In the genomic region with DNA sequence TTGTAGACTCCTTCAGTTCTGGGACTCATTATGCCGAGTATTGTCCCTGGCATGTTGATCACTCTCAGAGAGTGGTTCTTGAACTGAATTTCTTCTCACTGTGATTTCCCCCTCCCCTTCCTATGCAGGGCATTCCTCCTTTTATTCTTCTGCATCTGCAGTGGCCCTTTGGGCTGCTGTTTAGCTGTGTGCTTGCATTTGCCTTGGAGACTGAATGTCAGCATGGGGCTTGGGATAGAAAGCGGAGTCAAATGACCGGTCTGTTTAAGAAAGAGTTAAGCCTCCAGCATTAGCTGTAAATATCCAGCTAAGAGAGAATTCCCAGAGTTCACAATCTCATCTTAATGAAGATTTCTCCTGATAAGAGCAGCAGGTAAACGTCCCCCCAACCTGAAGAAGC, we compare ENCODE assay signal across 27 cellular contexts.
DNase-seq lines count a peak whose midpoint lies in the region; ATAC-seq and TF ChIP-seq lines count a peak whose summit lies in the region.
"Had no signal": no experiment of that assay in that cellular context is flagged by ENCODE, and none has a peak within 500 bp of the region (broad histone marks: within the 10 kb centered on the region; RNA-seq: fewer than 3 reads in every experiment).

No MANE protein-coding gene starts in this region.

- no peak for ATAC-seq in naive thymus-derived CD8-positive, alpha-beta T cell
- no peak for ATAC-seq in HG03045 (IDR thresholded peaks at IDR 0.05; ENCODE audit: unreplicated experiment)
- ATAC-seq: activated naive CD4-positive, alpha-beta T cell treated with anti-CD3 and anti-CD28 coated beads, Interleukin-2, amount 50 U/mL, for 72 hours; activated T-helper 17 cell treated with anti-CD3 and anti-CD28 coated beads, Interleukin-2, amount 50 U/mL, for 72 hours; foreskin keratinocyte; heart left ventricle; pancreas; right cardiac atrium; stimulated activated naive B cell treated with anti-CD40 and anti-IgM and Interleukin-4, amounts not matched to agents 10 μg/mL and 1 μg/mL and 100 μg/mL, for 72 hours; upper lobe of right lung had no signal

- peaks cover 37% of the 10 kb centered on the region for H3K4me1 Mint-ChIP-seq in brain
- peaks cover 4% of the 10 kb centered on the region for H3K4me1 Mint-ChIP-seq in progenitor cell of endocrine pancreas (ENCODE audit: low read depth)
- no peaks in the 10 kb centered on the region for H3K4me1 Mint-ChIP-seq in naive thymus-derived CD8-positive, alpha-beta T cell
- H3K4me1 Mint-ChIP-seq: activated CD4-positive, alpha-beta memory T cell treated with anti-CD3 and anti-CD28 coated beads, Interleukin-2, amount 10 ng/mL, durations not matched to agents 7 days and 5 days; activated T-helper 17 cell treated with anti-CD3 and anti-CD28 coated beads, Interleukin-2, amount 50 U/mL, for 72 hours; IgD-negative memory B cell; naive B cell; stimulated activated naive B cell treated with anti-CD40 and anti-IgM and Interleukin-4, amounts not matched to agents 10 μg/mL and 1 μg/mL and 100 μg/mL, for 72 hours had no signal

- TF ChIP-seq CTCF in brain (conservative IDR thresholded peaks at IDR 0.05) (no peak), progenitor cell of endocrine pancreas (IDR thresholded peaks at IDR 0.05; ENCODE audit: unreplicated experiment) (no peak)

- POLR2A ChIA-PET in naive thymus-derived CD8-positive, alpha-beta T cell (lab: Charles Lee): no interaction called here

- H3K9me3 Mint-ChIP-seq in brain (peaks cover 0 to 2% (median 0%) of the 10 kb centered on the region in 5 experiments), progenitor cell of endocrine pancreas (ENCODE audit: low read depth) (no peaks in the 10 kb centered on the region)
- no peaks in the 10 kb centered on the region for H3K9me3 Mint-ChIP-seq in naive thymus-derived CD8-positive, alpha-beta T cell
- H3K9me3 Mint-ChIP-seq: activated CD4-positive, alpha-beta memory T cell treated with anti-CD3 and anti-CD28 coated beads, Interleukin-2, amount 10 ng/mL, durations not matched to agents 7 days and 5 days; activated naive CD4-positive, alpha-beta T cell treated with anti-CD3 and anti-CD28 coated beads, Interleukin-2, amount 50 U/mL, for 72 hours; activated T-helper 17 cell treated with anti-CD3 and anti-CD28 coated beads, Interleukin-2, amount 50 U/mL, for 72 hours; IgD-negative memory B cell; naive B cell; stimulated activated naive B cell treated with anti-CD40 and anti-IgM and Interleukin-4, amounts not matched to agents 10 μg/mL and 1 μg/mL and 100 μg/mL, for 72 hours had no signal

- H3K36me3 Mint-ChIP-seq in brain: no peaks in the 10 kb centered on the region
- no peaks in the 10 kb centered on the region for H3K36me3 Mint-ChIP-seq in progenitor cell of endocrine pancreas (ENCODE audit: insufficient read depth)
- no peaks in the 10 kb centered on the region for H3K36me3 Mint-ChIP-seq in naive thymus-derived CD8-positive, alpha-beta T cell
- H3K36me3 Mint-ChIP-seq: activated naive CD4-positive, alpha-beta T cell treated with anti-CD3 and anti-CD28 coated beads, Interleukin-2, amount 50 U/mL, for 72 hours; mesothelial cell of epicardium; naive B cell; stimulated activated naive B cell treated with anti-CD40 and anti-IgM and Interleukin-4, amounts not matched to agents 10 μg/mL and 1 μg/mL and 100 μg/mL, for 72 hours had no signal

- H3K27ac Mint-ChIP-seq in brain: peak overlapping the region in 3 of 5 experiments; percentile 80 to 92 (median 92)
- H3K27ac Mint-ChIP-seq in progenitor cell of endocrine pancreas: peak overlapping the region; percentile 80
- no peak overlapping the region for H3K27ac Mint-ChIP-seq in naive thymus-derived CD8-positive, alpha-beta T cell
- H3K27ac Mint-ChIP-seq: activated CD4-positive, alpha-beta memory T cell treated with anti-CD3 and anti-CD28 coated beads, Interleukin-2, amount 10 ng/mL, durations not matched to agents 7 days and 5 days; activated T-helper 17 cell treated with anti-CD3 and anti-CD28 coated beads, Interleukin-2, amount 50 U/mL, for 72 hours; IgD-negative memory B cell; mesothelial cell of epicardium; naive B cell; stimulated activated naive B cell treated with anti-CD40 and anti-IgM and Interleukin-4, amounts not matched to agents 10 μg/mL and 1 μg/mL and 100 μg/mL, for 72 hours had no signal

- H3K27me3 Mint-ChIP-seq in brain (peaks cover 3% of the 10 kb centered on the region), progenitor cell of endocrine pancreas (no peaks in the 10 kb centered on the region)
- peaks cover 0 to 8% (median 6%) of the 10 kb centered on the region in 5 donors for H3K27me3 Mint-ChIP-seq in naive thymus-derived CD8-positive, alpha-beta T cell
- H3K27me3 Mint-ChIP-seq: activated CD4-positive, alpha-beta memory T cell treated with anti-CD3 and anti-CD28 coated beads, Interleukin-2, amount 10 ng/mL, durations not matched to agents 7 days and 5 days had no signal

- peak; percentile 22 for DNase-seq in DMS79 treated with DMSO at 0.1 percent for 48 hours (lab: John Stamatoyannopoulos, UW)
- no peak for DNase-seq in DMS79 (lab: John Stamatoyannopoulos, UW)
- DNase-seq in iPS-NIHi11 (ENCODE audit: low spot score): peak; percentile 50
- DNase-seq in progenitor cell of endocrine pancreas (ENCODE audit: low spot score, unreplicated experiment): no peak
- DNase-seq in naive thymus-derived CD8-positive, alpha-beta T cell: no peak
- DNase-seq in stimulated activated CD4-positive, alpha-beta T cell treated with anti-CD3 and anti-CD28 coated beads, Interleukin-4, amount 100 ng/mL, for 1 hour: no peak
- DNase-seq: activated CD4-positive, alpha-beta memory T cell treated with anti-CD3 and anti-CD28 coated beads, Interleukin-2, amount 10 ng/mL, durations not matched to agents 7 days and 5 days; activated CD4-positive, alpha-beta T cell treated with anti-CD3 and anti-CD28 coated beads for 1 hour; colonic mucosa; foreskin keratinocyte; heart left ventricle; left ventricle myocardium inferior; naive B cell; NCI-H1092; NCI-H1694 treated with DMSO at 0.1 percent for 48 hours; NCI-H526 treated with DMSO at 0.1 percent for 48 hours; pancreas; right cardiac atrium; stimulated activated naive B cell treated with anti-CD40 and anti-IgM and Interleukin-4, amounts not matched to agents 10 μg/mL and 1 μg/mL and 100 μg/mL, for 72 hours; T-helper 1 cell; upper lobe of right lung had no signal

- H3K4me3 Mint-ChIP-seq in brain (peak overlapping the region in 3 of 5 experiments; percentile 40 to 71 (median 50)), progenitor cell of endocrine pancreas (ENCODE audit: low read depth) (no peak overlapping the region)
- H3K4me3 Mint-ChIP-seq in naive thymus-derived CD8-positive, alpha-beta T cell: no peak overlapping the region
- H3K4me3 Mint-ChIP-seq: activated CD4-positive, alpha-beta memory T cell treated with anti-CD3 and anti-CD28 coated beads, Interleukin-2, amount 10 ng/mL, durations not matched to agents 7 days and 5 days; activated T-helper 17 cell treated with anti-CD3 and anti-CD28 coated beads, Interleukin-2, amount 50 U/mL, for 72 hours; IgD-negative memory B cell; mesothelial cell of epicardium; naive B cell; stimulated activated naive B cell treated with anti-CD40 and anti-IgM and Interleukin-4, amounts not matched to agents 10 μg/mL and 1 μg/mL and 100 μg/mL, for 72 hours had no signal

Comparison
In these comparisons a context has a peak if more than half of its experiments do, and no peak if none do; other contexts are left out.
1. DNase-seq: peak in DMS79 treated with DMSO at 0.1 percent for 48 hours (single experiment) and iPS-NIHi11 (single experiment); none in DMS79 (single experiment), progenitor cell of endocrine pancreas (single experiment), naive thymus-derived CD8-positive, alpha-beta T cell (0 of 10) and stimulated activated CD4-positive, alpha-beta T cell treated with anti-CD3 and anti-CD28 coated beads, Interleukin-4, amount 100 ng/mL, for 1 hour (single experiment).
2. H3K27ac Mint-ChIP-seq: peak in brain (3 of 5) and progenitor cell of endocrine pancreas (single experiment); none in naive thymus-derived CD8-positive, alpha-beta T cell (0 of 10).
3. H3K4me3 Mint-ChIP-seq: peak in brain (3 of 5); none in progenitor cell of endocrine pancreas (single experiment) and naive thymus-derived CD8-positive, alpha-beta T cell (0 of 10).